ENCODE assay signal across 17 cellular contexts in the genomic region with DNA sequence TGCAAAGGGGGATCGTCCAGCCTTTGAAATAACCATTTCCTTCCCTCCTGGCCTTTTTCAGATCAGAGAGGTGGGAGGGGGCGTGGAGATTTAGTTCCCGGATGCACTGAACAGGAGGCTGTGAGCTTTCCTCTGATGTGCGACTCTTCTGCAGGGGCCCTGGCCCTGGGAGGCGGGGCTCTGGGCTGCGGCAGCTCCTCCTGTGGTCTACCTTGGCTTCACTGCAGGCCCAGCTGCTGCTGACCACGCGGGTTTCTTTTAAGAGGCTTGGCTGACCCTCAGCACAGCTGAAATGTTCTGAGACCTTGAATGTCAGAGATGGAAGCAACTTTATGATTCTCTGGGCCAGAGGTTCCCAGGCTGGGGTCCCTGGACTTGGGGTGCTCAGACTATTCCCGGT. TPM values are rescaled to one million over a fixed set of nuclear protein-coding genes. Genes with fewer than 3 reads are reported as not detected.
DNase-seq lines count a peak whose midpoint lies in the region; ATAC-seq, FAIRE-seq and TF ChIP-seq lines count a peak whose summit lies in the region.
"Had no signal": no experiment of that assay in that cellular context is flagged by ENCODE, and none has a peak within 500 bp of the region (broad histone marks: within the 10 kb centered on the region; RNA-seq: fewer than 3 reads in every experiment).

No MANE protein-coding gene starts in this region.

- H2AK5ac ChIP-seq in neuronal stem cell (ENCODE audit: low read depth, low read length): no peak overlapping the region

- H2BK12ac ChIP-seq in neuronal stem cell (ENCODE audit: low read length): no peak overlapping the region

- H3K4me3 ChIP-seq in BLaER1 treated with 17β-estradiol and CSF1 and Interleukin-3, amounts not matched to agents 10 nM and 100 nM: no peak overlapping the region
- no peak overlapping the region for H3K4me3 ChIP-seq in adrenal gland
- H3K4me3 ChIP-seq in neuronal stem cell (ENCODE audit: low read length in 2 of 2): no peak overlapping the region

- 12 to 25% (median 25%) methylated on average over 6 to 9 of the region's 9 CpGs for WGBS in adrenal gland, 4 donors
- no CpG with 5 or more reads among the region's 9 CpGs for WGBS in neuronal stem cell (ENCODE audit: extremely low coverage in 2 of 2, insufficient read length in 2 of 2, insufficient replicate concordance in 1 of 2), 2 donors

- no peaks in the 10 kb centered on the region for H3K27me3 ChIP-seq in BLaER1 treated with 17β-estradiol and CSF1 and Interleukin-3, amounts not matched to agents 10 nM and 100 nM
- H3K27me3 ChIP-seq in adrenal gland (no peaks in the 10 kb centered on the region), neuronal stem cell (ENCODE audit: control insufficient read depth in 3 of 3, insufficient read depth in 3 of 3, low read depth in 1 of 3, low read length in 3 of 3) (peaks cover 0 to 8% (median 0%) of the 10 kb centered on the region in 3 experiments)

- no peak overlapping the region for H3K27ac Mint-ChIP-seq in activated CD4-positive, alpha-beta T cell treated with anti-CD3 and anti-CD28 coated beads, Interleukin-2, amount 10 ng/mL, durations not matched to agents 24 days and 14 days
- H3K27ac Mint-ChIP-seq: activated naive CD8-positive, alpha-beta T cell; T-helper 2 cell treated with Interferon-gamma antibody and Interleukin-4, amounts not matched to agents 5 μg/mL and 100 μg/mL, for 36 hours had no signal

- H3K36me3 ChIP-seq in BLaER1 treated with 17β-estradiol and CSF1 and Interleukin-3, amounts not matched to agents 10 nM and 100 nM: no peaks in the 10 kb centered on the region
- H3K36me3 ChIP-seq in adrenal gland (replicated peaks in 1 of 2) (no peaks in the 10 kb centered on the region), neuronal stem cell (replicated peaks in 1 of 2; ENCODE audit: control insufficient read depth in 2 of 2, insufficient read depth in 2 of 2, low read length in 2 of 2) (no peaks in the 10 kb centered on the region)

- intact Hi-C loops in adrenal gland (cut with DNase I): no loop called here
- intact Hi-C loops in left cardiac atrium (cut with DNase I): no loop called here
- intact Hi-C loops in activated CD4-positive, alpha-beta T cell treated with anti-CD3 and anti-CD28 coated beads, Interleukin-2, amount 10 ng/mL, durations not matched to agents 24 days and 14 days (cut with micrococcal nuclease): no loop called here

- peaks cover 0 to 8% (median 7%) of the 10 kb centered on the region in 10 experiments; a peak in 10 of 20 replicates for H3K4me1 ChIP-seq in BLaER1 treated with 17β-estradiol and CSF1 and Interleukin-3, amounts not matched to agents 10 nM and 100 nM
- H3K4me1 ChIP-seq in adrenal gland (replicated peaks in 1 of 2) (peaks cover 23 to 29% of the 10 kb centered on the region in 2 donors), neuronal stem cell (ENCODE audit: control insufficient read depth in 2 of 2, insufficient read depth in 1 of 2, low read depth in 1 of 2, low read length in 2 of 2) (peaks cover 0 to 8% of the 10 kb centered on the region in 2 donors)

- no peak overlapping the region for H4K91ac ChIP-seq in neuronal stem cell (ENCODE audit: low read depth, low read length, poor library complexity)

- no peaks in the 10 kb centered on the region for H3K36me3 Mint-ChIP-seq in activated CD4-positive, alpha-beta T cell treated with anti-CD3 and anti-CD28 coated beads, Interleukin-2, amount 10 ng/mL, durations not matched to agents 24 days and 14 days (ENCODE audit: low read depth)
- H3K36me3 Mint-ChIP-seq: activated naive CD8-positive, alpha-beta T cell had no signal

- no peaks in the 10 kb centered on the region for H3K9me3 ChIP-seq in BLaER1 treated with 17β-estradiol and CSF1 and Interleukin-3, amounts not matched to agents 10 nM and 100 nM (replicated peaks in 1 of 11)
- H3K9me3 ChIP-seq in adrenal gland (replicated peaks in 1 of 3) (no peaks in the 10 kb centered on the region), neuronal stem cell (replicated peaks in 1 of 2; ENCODE audit: control insufficient read depth in 2 of 2, insufficient read depth in 1 of 2, low read depth in 1 of 2, low read length in 2 of 2) (no peaks in the 10 kb centered on the region)

- FAIRE-seq in H54 (lab: Jason Lieb, UNC): no peak
- FAIRE-seq: GM12891 had no signal

- H3K14ac ChIP-seq in neuronal stem cell (ENCODE audit: low read length): no peak overlapping the region

- no peak overlapping the region for H4K8ac ChIP-seq in neuronal stem cell (ENCODE audit: low read depth, low read length)

- ATAC-seq in left cardiac atrium: peak; percentile 74 to 89
- no peak for ATAC-seq in HG02678 (IDR thresholded peaks at IDR 0.05; ENCODE audit: unreplicated experiment)
- ATAC-seq: Panc1 had no signal

- H2BK5ac ChIP-seq in neuronal stem cell (ENCODE audit: low read length): no peak overlapping the region

- H3K9me3 Mint-ChIP-seq in activated CD4-positive, alpha-beta T cell treated with anti-CD3 and anti-CD28 coated beads, Interleukin-2, amount 10 ng/mL, durations not matched to agents 24 days and 14 days: no peaks in the 10 kb centered on the region
- H3K9me3 Mint-ChIP-seq: T-helper 2 cell treated with Interferon-gamma antibody and Interleukin-4, amounts not matched to agents 5 μg/mL and 100 μg/mL, for 36 hours had no signal

- no peaks in the 10 kb centered on the region for H3K4me1 Mint-ChIP-seq in activated CD4-positive, alpha-beta T cell treated with anti-CD3 and anti-CD28 coated beads, Interleukin-2, amount 10 ng/mL, durations not matched to agents 24 days and 14 days

- peak overlapping the region in 6 of 11 experiments; percentile 10 to 21 (median 14); a peak in 2 of 22 replicates for H3K4me2 ChIP-seq in BLaER1 treated with 17β-estradiol and CSF1 and Interleukin-3, amounts not matched to agents 10 nM and 100 nM
- H3K4me2 ChIP-seq in neuronal stem cell (ENCODE audit: insufficient read depth, low read length, poor library complexity, severe bottlenecking): no peak overlapping the region

- peaks cover 11% of the 10 kb centered on the region for H3K27me3 Mint-ChIP-seq in activated CD4-positive, alpha-beta T cell treated with anti-CD3 and anti-CD28 coated beads, Interleukin-2, amount 10 ng/mL, durations not matched to agents 24 days and 14 days

- no peak overlapping the region for H2BK120ac ChIP-seq in neuronal stem cell (ENCODE audit: low read depth, low read length)

- peak; percentile 48 to 80 (median 71) for DNase-seq in adrenal gland
- DNase-seq in left cardiac atrium: peak; percentile 69
- DNase-seq in neuronal stem cell (ENCODE audit: low spot score): no peak
- no peak for DNase-seq in activated CD4-positive, alpha-beta T cell treated with anti-CD3 and anti-CD28 coated beads, Interleukin-2, amount 10 ng/mL, durations not matched to agents 24 days and 14 days
- no peak for DNase-seq in H54 (ENCODE audit: insufficient read length, low spot score)
- DNase-seq in hypothalamus (lab: John Stamatoyannopoulos, UW): no peak
- DNase-seq: activated CD8-positive, alpha-beta memory T cell treated with anti-CD3 and anti-CD28 coated beads for 24 hours; dermis blood vessel endothelial cell; DMS79 treated with DMSO at 0.1 percent for 48 hours; NCI-H2227 treated with DMSO at 0.1 percent for 48 hours; occipital lobe had no signal

- H3K18ac ChIP-seq in neuronal stem cell (ENCODE audit: low read length): no peak overlapping the region

- TF ChIP-seq CTCF in adrenal gland (IDR thresholded peaks at IDR 0.05): no peak

- no peak overlapping the region for H3K4me3 Mint-ChIP-seq in activated CD4-positive, alpha-beta T cell treated with anti-CD3 and anti-CD28 coated beads, Interleukin-2, amount 10 ng/mL, durations not matched to agents 24 days and 14 days
- H3K4me3 Mint-ChIP-seq: activated naive CD8-positive, alpha-beta T cell; T-helper 2 cell treated with Interferon-gamma antibody and Interleukin-4, amounts not matched to agents 5 μg/mL and 100 μg/mL, for 36 hours had no signal

- no peak overlapping the region; a peak in 1 of 22 replicates for H3K27ac ChIP-seq in BLaER1 treated with 17β-estradiol and CSF1 and Interleukin-3, amounts not matched to agents 10 nM and 100 nM
- H3K27ac ChIP-seq in adrenal gland (peak overlapping the region in 4 of 5 donors; percentile 52 to 89 (median 66)), neuronal stem cell (replicated peaks; ENCODE audit: low read length) (no peak overlapping the region)

- no peaks in the 10 kb centered on the region for H4K20me1 ChIP-seq in BLaER1 treated with 17β-estradiol and CSF1 and Interleukin-3, amounts not matched to agents 10 nM and 100 nM

- H3K9ac ChIP-seq in BLaER1 treated with 17β-estradiol and CSF1 and Interleukin-3, amounts not matched to agents 10 nM and 100 nM: no peak overlapping the region
- H3K9ac ChIP-seq in neuronal stem cell (ENCODE audit: low read depth, low read length, poor library complexity): no peak overlapping the region

- H2BK15ac ChIP-seq in neuronal stem cell (ENCODE audit: low read length): peak overlapping the region; percentile 22

- no peak overlapping the region for H3K4ac ChIP-seq in neuronal stem cell (ENCODE audit: low read length)

- no peak for TF ChIP-seq POLR2A in adrenal gland (IDR thresholded peaks at IDR 0.05)
- TF ChIP-seq POLR2A in H54 (IDR thresholded peaks at IDR 0.05; ENCODE audit: low read depth, low read length): no peak

- no peaks in the 10 kb centered on the region for H3K79me1 ChIP-seq in neuronal stem cell (ENCODE audit: low read depth, low read length)

- peak overlapping the region; percentile 57 for H2AFZ ChIP-seq in neuronal stem cell (ENCODE audit: low read length)

- no peak overlapping the region for H3K23ac ChIP-seq in neuronal stem cell (ENCODE audit: low read depth, low read length, poor library complexity)

RNA-seq across cellular contexts. Expression of a gene that starts 27.0 kb away (rescaled TPM):
- total RNA-seq in adrenal gland (100 to 1,000 TPM in 4 of 8 donors, 10 to 100 TPM in 4; 66.2 to 320 (median 101) TPM), left cardiac atrium (10 to 100 TPM; 73.3 to 75.0 TPM)
- 100 to 1,000 TPM in 1 of 3 donors, 10 to 100 TPM in 2; 34.8 to 111 (median 61.2) TPM for polyA plus RNA-seq in adrenal gland
- 0.59 TPM for polyA plus RNA-seq in neuronal stem cell (2013, experiment 1 of 2)
- polyA plus RNA-seq in neuronal stem cell (2013, experiment 2 of 2): 0.62 TPM
- total RNA-seq in activated CD4-positive, alpha-beta T cell treated with anti-CD3 and anti-CD28 coated beads, Interleukin-2, amount 10 ng/mL, durations not matched to agents 24 days and 14 days: 0.05 and 0.12 TPM in 2 replicates

Comparison
In these comparisons a context has a peak if more than half of its experiments do, and no peak if none do; other contexts are left out.
1. H3K27ac ChIP-seq: peak in adrenal gland (4 of 5); none in BLaER1 treated with 17β-estradiol and CSF1 and Interleukin-3, amounts not matched to agents 10 nM and 100 nM (0 of 11) and neuronal stem cell (single experiment).
2. DNase-seq: peak in adrenal gland (7 of 7) and left cardiac atrium (single experiment); none in neuronal stem cell (single experiment), activated CD4-positive, alpha-beta T cell treated with anti-CD3 and anti-CD28 coated beads, Interleukin-2, amount 10 ng/mL, durations not matched to agents 24 days and 14 days (single experiment), H54 (single experiment) and hypothalamus (0 of 51).
3. RNA of a gene that starts 27.0 kb away (total RNA-seq): 66.2 to 320 TPM in adrenal gland and 73.3 to 75.0 TPM in left cardiac atrium; 0.05 to 0.12 TPM in activated CD4-positive, alpha-beta T cell treated with anti-CD3 and anti-CD28 coated beads, Interleukin-2, amount 10 ng/mL, durations not matched to agents 24 days and 14 days; every median in the first group is over 10 times any median in the second.